ENCODE assay signal across 29 cellular contexts in the genomic region with DNA sequence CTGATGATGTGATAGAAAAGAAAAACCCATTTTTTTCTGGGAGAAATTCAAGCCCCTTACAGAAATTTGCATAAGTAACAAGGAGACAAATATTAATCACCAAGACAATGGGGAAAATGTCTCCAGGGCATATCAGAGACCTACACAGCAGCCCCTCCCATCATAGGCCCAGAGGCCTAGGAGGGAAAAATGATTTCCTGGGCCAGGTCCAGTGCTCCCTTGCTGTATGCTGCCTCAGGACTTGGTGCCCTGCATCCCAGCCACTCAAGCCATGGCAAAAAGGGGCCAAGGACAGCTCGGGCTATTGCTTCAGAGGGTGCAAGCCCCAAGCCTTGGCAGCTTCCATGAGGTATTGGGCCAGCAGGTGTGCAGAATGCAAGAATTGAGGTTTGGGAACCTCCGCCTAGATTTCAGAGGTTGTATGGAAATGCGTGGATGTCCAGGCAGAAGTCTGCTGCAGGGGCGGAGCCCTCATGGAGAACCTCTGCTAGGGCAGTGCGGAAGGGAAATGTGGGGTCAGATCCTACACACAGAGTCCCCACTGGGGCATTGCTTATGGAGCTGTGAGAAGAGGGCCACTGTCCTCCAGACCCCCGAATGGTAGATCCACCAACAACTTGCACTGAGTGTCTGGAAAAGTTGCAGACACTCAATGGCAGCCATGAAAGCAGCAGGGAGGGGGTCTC. TPM values are rescaled to one million over a fixed set of nuclear protein-coding genes. Genes with fewer than 3 reads are reported as not detected.
"Had no signal": no experiment of that assay in that cellular context is flagged by ENCODE, and none has a peak within 500 bp of the region (broad histone marks: within the 10 kb centered on the region; RNA-seq: fewer than 3 reads in every experiment).

No MANE protein-coding gene starts in this region.

- H3K27ac Mint-ChIP-seq: naive thymus-derived CD8-positive, alpha-beta T cell; nephron progenitor cell; stimulated activated memory B cell treated with anti-CD40 and anti-IgM and Interleukin-4, amounts not matched to agents 10 μg/mL and 1 μg/mL and 100 μg/mL, for 72 hours; type B pancreatic cell had no signal

- H3K36me3 ChIP-seq: gastrocnemius medialis, lower lobe of right lung, ovary, tibial artery had no signal

- H3K27me3 Mint-ChIP-seq: stimulated activated memory B cell treated with anti-CD40 and anti-IgM and Interleukin-4, amounts not matched to agents 10 μg/mL and 1 μg/mL and 100 μg/mL, for 72 hours had no signal

- H3K27ac ChIP-seq: epithelial cell of prostate, gastrocnemius medialis, lower lobe of right lung, ovary, psoas muscle, skin epidermis, spleen, testis, tibial artery had no signal

- H3K4me3 Mint-ChIP-seq: naive thymus-derived CD8-positive, alpha-beta T cell; nephron progenitor cell; stimulated activated memory B cell treated with anti-CD40 and anti-IgM and Interleukin-4, amounts not matched to agents 10 μg/mL and 1 μg/mL and 100 μg/mL, for 72 hours; type B pancreatic cell had no signal

- FAIRE-seq: keratinocyte had no signal

- H3K27me3 ChIP-seq: dorsolateral prefrontal cortex, gastrocnemius medialis, ovary, testis, tibial artery had no signal

- ATAC-seq: esophagus mucosa; gastrocnemius medialis; left ventricle myocardium superior; lower lobe of right lung; naive thymus-derived CD8-positive, alpha-beta T cell; psoas muscle; right cardiac atrium; stimulated activated memory B cell treated with anti-CD40 and anti-IgM and Interleukin-4, amounts not matched to agents 10 μg/mL and 1 μg/mL and 100 μg/mL, for 72 hours; stimulated activated naive CD8-positive, alpha-beta T cell treated with anti-CD3 and anti-CD28 coated beads, Interleukin-15, Interleukin-2, amounts not matched to agents 100 U/mL and 50 U/mL, for 24 hours had no signal

- DNase-seq: dorsolateral prefrontal cortex; effector CD4-positive, alpha-beta T cell; foreskin fibroblast; gastrocnemius medialis; left ventricle myocardium superior; lower lobe of right lung; naive thymus-derived CD8-positive, alpha-beta T cell; nephron progenitor cell; nucleus accumbens; ovary; posterior cingulate gyrus; psoas muscle; right cardiac atrium; spleen; stimulated activated CD4-positive, alpha-beta T cell treated with anti-CD3 and anti-CD28 coated beads, Interleukin-4, amount 100 ng/mL, for 4 hours; stimulated activated naive CD8-positive, alpha-beta T cell treated with anti-CD3 and anti-CD28 coated beads, Interleukin-15, Interleukin-2, amounts not matched to agents 100 U/mL and 50 U/mL, for 24 hours; substantia nigra; testis; tibial artery had no signal

- H3K4me3 ChIP-seq: dorsolateral prefrontal cortex, gastrocnemius medialis, lower lobe of right lung, ovary, psoas muscle, skin epidermis, spleen, testis, tibial artery had no signal

- H3K9me3 ChIP-seq: gastrocnemius medialis, testis had no signal

- H3K4me1 ChIP-seq: psoas muscle, testis had no signal

RNA-seq across cellular contexts. Expression of a gene that starts 22.4 kb away (rescaled TPM):
- total RNA-seq: gastrocnemius medialis, glomerular endothelial cell, lower lobe of right lung, mesenteric fat pad, myocyte, renal cortical epithelial cell had no signal
- polyA plus RNA-seq: keratinocyte had no signal
